Comparison of ENCODE assay signal across 9 cellular contexts in the genomic region with DNA sequence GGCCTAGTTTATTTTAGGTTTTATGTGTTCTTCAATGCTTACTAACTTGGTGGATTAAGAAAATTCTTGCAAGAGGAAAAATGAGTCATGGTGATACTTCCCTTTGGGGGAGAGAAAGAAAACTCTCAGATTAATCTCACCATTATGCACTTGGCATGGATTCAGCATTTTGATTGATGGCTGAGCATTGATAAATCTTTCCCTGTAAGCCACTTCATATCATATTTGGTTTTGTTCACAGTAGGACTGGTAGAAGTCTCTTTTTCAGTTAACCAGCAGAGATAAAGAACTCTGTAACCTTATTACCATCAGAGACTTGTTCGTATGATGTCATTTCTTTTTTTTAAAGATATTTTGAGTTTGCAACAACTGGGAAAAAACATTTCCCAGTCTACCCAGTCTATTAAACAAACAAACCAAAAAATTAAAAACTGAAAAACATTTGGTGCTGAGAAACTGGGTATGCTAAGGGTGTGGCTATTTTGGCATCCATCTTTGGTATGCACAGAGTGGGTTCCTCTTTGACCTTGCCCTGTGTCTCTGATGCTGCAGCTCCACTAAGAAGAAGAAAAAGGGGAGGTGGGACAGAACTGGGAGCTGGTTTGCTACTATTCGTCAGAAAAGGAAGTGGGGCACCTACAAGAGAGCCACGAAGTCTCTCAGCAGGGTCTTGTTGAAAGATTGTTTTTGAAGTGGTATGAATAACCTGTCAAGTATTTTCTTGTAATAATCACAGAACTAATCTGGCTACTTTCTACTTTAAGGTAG. TPM values are rescaled to one million over a fixed set of nuclear protein-coding genes. Genes with fewer than 3 reads are reported as not detected.
DNase-seq lines count a peak whose midpoint lies in the region; ATAC-seq and TF ChIP-seq lines count a peak whose summit lies in the region.
"Had no signal": no experiment of that assay in that cellular context is flagged by ENCODE, and none has a peak within 500 bp of the region (broad histone marks: within the 10 kb centered on the region; RNA-seq: fewer than 3 reads in every experiment).

No MANE protein-coding gene starts in this region.

- H3K27ac ChIP-seq in H9 (ENCODE audit: insufficient read length, low read depth, low read length): no peak overlapping the region
- H3K27ac ChIP-seq: testis had no signal

- H3T11ph ChIP-seq in H9 (ENCODE audit: low read length): no peak overlapping the region

- H3K4me3 Mint-ChIP-seq in H9: no peak overlapping the region

- no peak overlapping the region for H2BK20ac ChIP-seq in H9 (ENCODE audit: low read depth, low read length, poor library complexity, severe bottlenecking)

- H3K36me3 Mint-ChIP-seq in H9 (ENCODE audit: insufficient read depth in 1 of 3, low read depth in 3 of 3): no peaks in the 10 kb centered on the region

- peaks cover 2% of the 10 kb centered on the region; the same call in 1 of the 2 replicates for H3K79me2 ChIP-seq in H9 (ENCODE audit: insufficient read depth, low read length)

- H3K4ac ChIP-seq in H9 (ENCODE audit: low read depth, low read length): no peak overlapping the region

- H3K79me1 ChIP-seq in H9 (ENCODE audit: insufficient read depth, low read depth, low read length, poor library complexity, severe bottlenecking): peaks cover 3% of the 10 kb centered on the region

- H3K4me1 Mint-ChIP-seq in H9: peaks cover 29 to 30% of the 10 kb centered on the region in 2 experiments

- H3K27me3 Mint-ChIP-seq in H9 (ENCODE audit: low read depth): no peaks in the 10 kb centered on the region

- H4K8ac ChIP-seq in H9 (replicated peaks; ENCODE audit: insufficient read length, low read depth, low read length): no peak overlapping the region

- no peak overlapping the region for H2BK5ac ChIP-seq in H9 (ENCODE audit: insufficient read length, low read length)

- no peaks in the 10 kb centered on the region for H4K20me1 ChIP-seq in H9 (ENCODE audit: control insufficient read depth, insufficient read depth, insufficient read length)

- ATAC-seq in HG03097 (IDR thresholded peaks at IDR 0.05; ENCODE audit: low FRiP score, unreplicated experiment) (no peak), GM21723 (IDR thresholded peaks at IDR 0.05; ENCODE audit: unreplicated experiment) (no peak)

- no peak overlapping the region for H2BK15ac ChIP-seq in H9 (ENCODE audit: low read depth, low read length)

- H3K4me1 ChIP-seq in H9 (ENCODE audit: insufficient read depth, low read length): peaks cover 5% of the 10 kb centered on the region; the same call in 1 of the 2 replicates

- no peak overlapping the region for H3K23ac ChIP-seq in H9 (ENCODE audit: insufficient read length, low read depth, low read length)

- H4K91ac ChIP-seq in H9 (ENCODE audit: insufficient read length, low read depth, low read length): no peak overlapping the region

- no peak overlapping the region; a peak in 1 of 7 replicates for H3K27ac Mint-ChIP-seq in H9

- no peaks in the 10 kb centered on the region for H3K9me3 Mint-ChIP-seq in H9

- no peak overlapping the region for H3K14ac ChIP-seq in H9 (ENCODE audit: insufficient read depth, low read length)

- no peak overlapping the region for H2AFZ ChIP-seq in H9 (ENCODE audit: low read length)

- H3K27me3 ChIP-seq in H9 (ENCODE audit: insufficient read depth, low read length): no peaks in the 10 kb centered on the region
- H3K27me3 ChIP-seq: testis had no signal

- no peak overlapping the region for H3K56ac ChIP-seq in H9 (ENCODE audit: insufficient read length, low read depth, low read length)

- no peak overlapping the region for H4K5ac ChIP-seq in H9 (ENCODE audit: insufficient read length, low read depth, low read length)

- no peak overlapping the region for H2BK120ac ChIP-seq in H9 (ENCODE audit: low read depth, low read length, poor library complexity, severe bottlenecking)

- H3K9ac ChIP-seq in H9 (ENCODE audit: extremely low read depth, insufficient read length, low read length): no peak overlapping the region

- H3K18ac ChIP-seq in H9 (ENCODE audit: insufficient read length, low read depth, low read length): no peak overlapping the region

- H2AK5ac ChIP-seq in H9 (ENCODE audit: insufficient read length, low read length): no peak overlapping the region

- DNase-seq in EH (ENCODE audit: low read depth) (peak; percentile 74), NOMO-1 treated with DMSO at 0.1 percent for 48 hours (lab: John Stamatoyannopoulos, UW; ENCODE audit: unreplicated experiment) (peak; percentile 73), dedifferentiated amniotic fluid mesenchymal stem cell (ENCODE audit: extremely low spot score) (peak; percentile 49), non-pigmented ciliary epithelial cell (ENCODE audit: low read depth) (peak; percentile 54), H9 (no peak), DMS153 (lab: John Stamatoyannopoulos, UW) (no peak)
- DNase-seq: testis had no signal

- no peaks in the 10 kb centered on the region for H3K9me3 ChIP-seq in H9 (ENCODE audit: control insufficient read depth, low read depth, low read length)
- H3K9me3 ChIP-seq: testis had no signal

- no peak for TF ChIP-seq CTCF in H9 (conservative IDR thresholded peaks at IDR 0.05)

- H3K4me2 ChIP-seq in H9 (ENCODE audit: insufficient read depth, insufficient read length, low read length): no peak overlapping the region

- WGBS in H9 (ENCODE audit: extremely low coverage, insufficient read length, low lambda C conversion rate): no CpG with 5 or more reads among the region's 3 CpGs

- no peak overlapping the region for H2BK12ac ChIP-seq in H9 (ENCODE audit: insufficient read length, low read depth, low read length)

- H3K23me2 ChIP-seq in H9 (ENCODE audit: insufficient read length, low read depth, low read length, poor library complexity, severe bottlenecking): no peaks in the 10 kb centered on the region

RNA-seq across cellular contexts. Expression of a gene that starts 17.2 kb away (rescaled TPM):
- 24.7 and 30.2 TPM in 2 replicates for total RNA-seq in H9 (2021)

Comparison
In these comparisons a context has a peak if more than half of its experiments do, and no peak if none do; other contexts are left out.
1. DNase-seq: peak in EH (single experiment), NOMO-1 treated with DMSO at 0.1 percent for 48 hours (single experiment), dedifferentiated amniotic fluid mesenchymal stem cell (single experiment) and non-pigmented ciliary epithelial cell (single experiment); none in H9 (single experiment) and DMS153 (single experiment).